In genomic region chr22:31122532-31123291, GRCh38 we compare ENCODE assay signal across 8 cellular contexts. TPM values are rescaled to one million over a fixed set of nuclear protein-coding genes. Genes with fewer than 3 reads are reported as not detected.
DNase-seq lines count a peak whose midpoint lies in the region; ATAC-seq and TF ChIP-seq lines count a peak whose summit lies in the region.

Gene INPP5J, plus strand, starts transcription at chr22:31122966. Its CDS starts 49 bp downstream, at chr22:31123015.

- no peak for TF ChIP-seq CTCF in tibial artery (IDR thresholded peaks at IDR 0.05)

- no peaks in the 10 kb centered on the region for H3K27me3 ChIP-seq in tibial artery

- H3K4me3 ChIP-seq in tibial artery = peak within 1 kb of the TSS; percentile 42 to 45

- peak; percentile 81 for ATAC-seq in left lobe of liver

- DNase-seq in Daoy (ENCODE audit: low read depth) = peak; percentile 50
- DNase-seq in NCI-H226 = peak; percentile 35
- peak; percentile 48 to 72 for DNase-seq in cerebellar nuclear complex (lab: John Stamatoyannopoulos, UW)
- no peak for DNase-seq in left lobe of liver (ENCODE audit: low spot score)
- peak in 1 of 2 donors; percentile 74 for DNase-seq in tibial artery
- no peak for DNase-seq in activated T-cell treated with anti-CD3 and anti-CD28 coated beads for 4 hours
- no peak for DNase-seq in activated CD4-positive, alpha-beta memory T cell treated with anti-CD3 and anti-CD28 coated beads for 36 hours
- no peak for DNase-seq in dedifferentiated amniotic fluid mesenchymal stem cell (ENCODE audit: extremely low spot score)

- H3K27ac ChIP-seq in tibial artery = peak within 1 kb of the TSS; percentile 16 to 40

- H3K4me3 Mint-ChIP-seq in activated CD4-positive, alpha-beta memory T cell treated with anti-CD3 and anti-CD28 coated beads for 36 hours = no peak within 1 kb of the TSS

- H3K36me3 Mint-ChIP-seq in activated CD4-positive, alpha-beta memory T cell treated with anti-CD3 and anti-CD28 coated beads for 36 hours = no peaks in the 10 kb centered on the region

- intact Hi-C loops in tibial artery (cut with DNase I; ENCODE audit: low total_unique reads) = no loop called here
- intact Hi-C loops in activated CD4-positive, alpha-beta memory T cell treated with anti-CD3 and anti-CD28 coated beads for 36 hours (cut with micrococcal nuclease) = no loop called here

- no peaks in the 10 kb centered on the region for H3K4me1 Mint-ChIP-seq in activated CD4-positive, alpha-beta memory T cell treated with anti-CD3 and anti-CD28 coated beads for 36 hours (ENCODE audit: low read depth)

- H3K9me3 Mint-ChIP-seq in activated CD4-positive, alpha-beta memory T cell treated with anti-CD3 and anti-CD28 coated beads for 36 hours = no peaks in the 10 kb centered on the region

- peaks cover 0 to 17% (median 11%) of the 10 kb centered on the region in 4 donors for H3K4me1 ChIP-seq in tibial artery

- CTCF ChIA-PET in activated CD4-positive, alpha-beta memory T cell treated with anti-CD3 and anti-CD28 coated beads for 36 hours (lab: Charles Lee) = no interaction called here

- H3K36me3 ChIP-seq in tibial artery = no peaks in the 10 kb centered on the region

- POLR2A ChIA-PET in activated CD4-positive, alpha-beta memory T cell treated with anti-CD3 and anti-CD28 coated beads for 36 hours (lab: Charles Lee) = no interaction called here

- H3K27ac Mint-ChIP-seq in activated CD4-positive, alpha-beta memory T cell treated with anti-CD3 and anti-CD28 coated beads for 36 hours = no peak within 1 kb of the TSS

- H3K27me3 Mint-ChIP-seq in activated CD4-positive, alpha-beta memory T cell treated with anti-CD3 and anti-CD28 coated beads for 36 hours = peaks cover under 1% of the 10 kb centered on the region

- no peaks in the 10 kb centered on the region for H3K9me3 ChIP-seq in tibial artery

RNA-seq across cellular contexts. Expression of gene INPP5J, which starts in this region (rescaled TPM):
- 0.80 and 1.3 TPM in 2 replicates for total RNA-seq in Daoy (2014; rRNA removed; shearing (Covaris generic))
- total RNA-seq in left lobe of liver = 0.25 TPM
- total RNA-seq in activated CD4-positive, alpha-beta memory T cell treated with anti-CD3 and anti-CD28 coated beads for 36 hours = under 1 TPM in 1 of 2 experiments, not detected in 1; 0.14 TPM

Comparison
In these comparisons a context has a peak if more than half of its experiments do, and no peak if none do; other contexts are left out.
1. Peak in ATAC-seq in left lobe of liver; RNA of the gene not detected or under 1 TPM.
2. DNase-seq: peak in Daoy (single experiment), NCI-H226 (single experiment) and cerebellar nuclear complex (2 of 2); none in left lobe of liver (single experiment), activated T-cell treated with anti-CD3 and anti-CD28 coated beads for 4 hours (single experiment), activated CD4-positive, alpha-beta memory T cell treated with anti-CD3 and anti-CD28 coated beads for 36 hours (single experiment) and dedifferentiated amniotic fluid mesenchymal stem cell (single experiment).